In the genomic region with DNA sequence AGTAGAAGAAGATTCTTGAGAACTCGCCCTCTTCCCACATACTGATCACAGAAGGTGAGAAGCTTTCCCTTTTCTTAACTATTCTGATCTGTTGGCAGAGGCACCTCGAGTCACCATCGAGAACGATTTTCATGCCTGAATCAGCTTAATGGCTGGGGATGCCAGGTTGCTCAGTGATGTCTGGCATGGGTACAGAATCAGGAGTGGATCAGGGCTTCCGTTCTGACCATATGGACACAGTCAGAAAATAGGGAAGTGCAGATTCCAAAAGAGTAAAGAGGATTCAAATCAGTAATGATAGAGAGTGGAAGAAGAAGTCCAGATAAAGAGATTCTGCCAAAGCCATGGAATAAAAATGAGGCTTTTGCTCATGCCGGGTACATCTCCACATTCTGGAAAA, we compare ENCODE assay signal across 3 cellular contexts.
TF ChIP-seq lines count a peak whose summit lies in the region.

No MANE protein-coding gene starts in this region.

TF ChIP-seq in SK-N-SH, 30 proteins besides CTCF, POLR2A, EP300 and RAD21 (continued from another document):
- TF ChIP-seq, protein P1, sequence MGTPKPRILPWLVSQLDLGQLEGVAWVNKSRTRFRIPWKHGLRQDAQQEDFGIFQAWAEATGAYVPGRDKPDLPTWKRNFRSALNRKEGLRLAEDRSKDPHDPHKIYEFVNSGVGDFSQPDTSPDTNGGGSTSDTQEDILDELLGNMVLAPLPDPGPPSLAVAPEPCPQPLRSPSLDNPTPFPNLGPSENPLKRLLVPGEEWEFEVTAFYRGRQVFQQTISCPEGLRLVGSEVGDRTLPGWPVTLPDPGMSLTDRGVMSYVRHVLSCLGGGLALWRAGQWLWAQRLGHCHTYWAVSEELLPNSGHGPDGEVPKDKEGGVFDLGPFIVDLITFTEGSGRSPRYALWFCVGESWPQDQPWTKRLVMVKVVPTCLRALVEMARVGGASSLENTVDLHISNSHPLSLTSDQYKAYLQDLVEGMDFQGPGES (IDR thresholded peaks at IDR 0.05; ENCODE audit: low read depth, low read length): no peak
- TF ChIP-seq SMC3 (IDR thresholded peaks at IDR 0.05; ENCODE audit: low read depth, low read length): no peak

TF ChIP-seq in SK-N-SH treated with all-trans-retinoic acid at 6 μM for 48 hours, 23 proteins besides CTCF, POLR2A, EP300 and RAD21:
- TF ChIP-seq TCF4 (CRISPR knock-in tag; IDR thresholded peaks at IDR 0.05; ENCODE audit: borderline replicate concordance) (no peak), GLIS3 (CRISPR knock-in tag; IDR thresholded peaks at IDR 0.05) (no peak), TOX (CRISPR knock-in tag; IDR thresholded peaks at IDR 0.05; ENCODE audit: borderline replicate concordance) (no peak), PPARA (CRISPR knock-in tag; IDR thresholded peaks at IDR 0.05; ENCODE audit: borderline replicate concordance) (no peak), ZNF70 (CRISPR knock-in tag; IDR thresholded peaks at IDR 0.05) (no peak), ZFP30 (CRISPR knock-in tag; IDR thresholded peaks at IDR 0.05) (no peak), BACH2 (CRISPR knock-in tag; IDR thresholded peaks at IDR 0.05; ENCODE audit: borderline replicate concordance) (no peak), ISL1 (CRISPR knock-in tag; IDR thresholded peaks at IDR 0.05) (no peak), ARNTL (CRISPR knock-in tag; IDR thresholded peaks at IDR 0.05; ENCODE audit: borderline replicate concordance, low read depth) (no peak), ZNF565 (CRISPR knock-in tag; conservative IDR thresholded peaks at IDR 0.05; ENCODE audit: low read depth) (no peak), ZFP3 (CRISPR knock-in tag; IDR thresholded peaks at IDR 0.05) (no peak), SNAI2 (CRISPR knock-in tag; IDR thresholded peaks at IDR 0.05) (no peak), CSDC2 (CRISPR knock-in tag; IDR thresholded peaks at IDR 0.05) (no peak)
- TF ChIP-seq, protein P2, sequence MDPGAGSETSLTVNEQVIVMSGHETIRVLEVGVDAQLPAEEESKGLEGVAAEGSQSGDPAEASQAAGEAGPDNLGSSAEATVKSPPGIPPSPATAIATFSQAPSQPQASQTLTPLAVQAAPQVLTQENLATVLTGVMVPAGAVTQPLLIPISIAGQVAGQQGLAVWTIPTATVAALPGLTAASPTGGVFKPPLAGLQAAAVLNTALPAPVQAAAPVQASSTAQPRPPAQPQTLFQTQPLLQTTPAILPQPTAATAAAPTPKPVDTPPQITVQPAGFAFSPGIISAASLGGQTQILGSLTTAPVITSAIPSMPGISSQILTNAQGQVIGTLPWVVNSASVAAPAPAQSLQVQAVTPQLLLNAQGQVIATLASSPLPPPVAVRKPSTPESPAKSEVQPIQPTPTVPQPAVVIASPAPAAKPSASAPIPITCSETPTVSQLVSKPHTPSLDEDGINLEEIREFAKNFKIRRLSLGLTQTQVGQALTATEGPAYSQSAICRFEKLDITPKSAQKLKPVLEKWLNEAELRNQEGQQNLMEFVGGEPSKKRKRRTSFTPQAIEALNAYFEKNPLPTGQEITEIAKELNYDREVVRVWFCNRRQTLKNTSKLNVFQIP (CRISPR knock-in tag; IDR thresholded peaks at IDR 0.05; ENCODE audit: borderline replicate concordance, low read depth): no peak
- TF ChIP-seq, protein P3, sequence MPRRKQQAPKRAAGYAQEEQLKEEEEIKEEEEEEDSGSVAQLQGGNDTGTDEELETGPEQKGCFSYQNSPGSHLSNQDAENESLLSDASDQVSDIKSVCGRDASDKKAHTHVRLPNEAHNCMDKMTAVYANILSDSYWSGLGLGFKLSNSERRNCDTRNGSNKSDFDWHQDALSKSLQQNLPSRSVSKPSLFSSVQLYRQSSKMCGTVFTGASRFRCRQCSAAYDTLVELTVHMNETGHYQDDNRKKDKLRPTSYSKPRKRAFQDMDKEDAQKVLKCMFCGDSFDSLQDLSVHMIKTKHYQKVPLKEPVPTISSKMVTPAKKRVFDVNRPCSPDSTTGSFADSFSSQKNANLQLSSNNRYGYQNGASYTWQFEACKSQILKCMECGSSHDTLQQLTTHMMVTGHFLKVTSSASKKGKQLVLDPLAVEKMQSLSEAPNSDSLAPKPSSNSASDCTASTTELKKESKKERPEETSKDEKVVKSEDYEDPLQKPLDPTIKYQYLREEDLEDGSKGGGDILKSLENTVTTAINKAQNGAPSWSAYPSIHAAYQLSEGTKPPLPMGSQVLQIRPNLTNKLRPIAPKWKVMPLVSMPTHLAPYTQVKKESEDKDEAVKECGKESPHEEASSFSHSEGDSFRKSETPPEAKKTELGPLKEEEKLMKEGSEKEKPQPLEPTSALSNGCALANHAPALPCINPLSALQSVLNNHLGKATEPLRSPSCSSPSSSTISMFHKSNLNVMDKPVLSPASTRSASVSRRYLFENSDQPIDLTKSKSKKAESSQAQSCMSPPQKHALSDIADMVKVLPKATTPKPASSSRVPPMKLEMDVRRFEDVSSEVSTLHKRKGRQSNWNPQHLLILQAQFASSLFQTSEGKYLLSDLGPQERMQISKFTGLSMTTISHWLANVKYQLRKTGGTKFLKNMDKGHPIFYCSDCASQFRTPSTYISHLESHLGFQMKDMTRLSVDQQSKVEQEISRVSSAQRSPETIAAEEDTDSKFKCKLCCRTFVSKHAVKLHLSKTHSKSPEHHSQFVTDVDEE (CRISPR knock-in tag; IDR thresholded peaks at IDR 0.05): no peak

TF ChIP-seq in GM23338, 12 proteins besides CTCF, POLR2A, EP300 and RAD21 (continued from another document):
- TF ChIP-seq STAT1 (IDR thresholded peaks at IDR 0.05; ENCODE audit: unreplicated experiment) (no peak), EZH2 (IDR thresholded peaks at IDR 0.05; ENCODE audit: low read depth, unreplicated experiment) (no peak), ZNF331 (CRISPR knock-in tag; IDR thresholded peaks at IDR 0.05; ENCODE audit: low read depth) (no peak), POLR2AphosphoS5 (IDR thresholded peaks at IDR 0.05; ENCODE audit: low read depth) (no peak)
- TF ChIP-seq, protein P4, sequence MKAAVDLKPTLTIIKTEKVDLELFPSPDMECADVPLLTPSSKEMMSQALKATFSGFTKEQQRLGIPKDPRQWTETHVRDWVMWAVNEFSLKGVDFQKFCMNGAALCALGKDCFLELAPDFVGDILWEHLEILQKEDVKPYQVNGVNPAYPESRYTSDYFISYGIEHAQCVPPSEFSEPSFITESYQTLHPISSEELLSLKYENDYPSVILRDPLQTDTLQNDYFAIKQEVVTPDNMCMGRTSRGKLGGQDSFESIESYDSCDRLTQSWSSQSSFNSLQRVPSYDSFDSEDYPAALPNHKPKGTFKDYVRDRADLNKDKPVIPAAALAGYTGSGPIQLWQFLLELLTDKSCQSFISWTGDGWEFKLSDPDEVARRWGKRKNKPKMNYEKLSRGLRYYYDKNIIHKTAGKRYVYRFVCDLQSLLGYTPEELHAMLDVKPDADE (IDR thresholded peaks at IDR 0.05): no peak
- TF ChIP-seq, protein P5, sequence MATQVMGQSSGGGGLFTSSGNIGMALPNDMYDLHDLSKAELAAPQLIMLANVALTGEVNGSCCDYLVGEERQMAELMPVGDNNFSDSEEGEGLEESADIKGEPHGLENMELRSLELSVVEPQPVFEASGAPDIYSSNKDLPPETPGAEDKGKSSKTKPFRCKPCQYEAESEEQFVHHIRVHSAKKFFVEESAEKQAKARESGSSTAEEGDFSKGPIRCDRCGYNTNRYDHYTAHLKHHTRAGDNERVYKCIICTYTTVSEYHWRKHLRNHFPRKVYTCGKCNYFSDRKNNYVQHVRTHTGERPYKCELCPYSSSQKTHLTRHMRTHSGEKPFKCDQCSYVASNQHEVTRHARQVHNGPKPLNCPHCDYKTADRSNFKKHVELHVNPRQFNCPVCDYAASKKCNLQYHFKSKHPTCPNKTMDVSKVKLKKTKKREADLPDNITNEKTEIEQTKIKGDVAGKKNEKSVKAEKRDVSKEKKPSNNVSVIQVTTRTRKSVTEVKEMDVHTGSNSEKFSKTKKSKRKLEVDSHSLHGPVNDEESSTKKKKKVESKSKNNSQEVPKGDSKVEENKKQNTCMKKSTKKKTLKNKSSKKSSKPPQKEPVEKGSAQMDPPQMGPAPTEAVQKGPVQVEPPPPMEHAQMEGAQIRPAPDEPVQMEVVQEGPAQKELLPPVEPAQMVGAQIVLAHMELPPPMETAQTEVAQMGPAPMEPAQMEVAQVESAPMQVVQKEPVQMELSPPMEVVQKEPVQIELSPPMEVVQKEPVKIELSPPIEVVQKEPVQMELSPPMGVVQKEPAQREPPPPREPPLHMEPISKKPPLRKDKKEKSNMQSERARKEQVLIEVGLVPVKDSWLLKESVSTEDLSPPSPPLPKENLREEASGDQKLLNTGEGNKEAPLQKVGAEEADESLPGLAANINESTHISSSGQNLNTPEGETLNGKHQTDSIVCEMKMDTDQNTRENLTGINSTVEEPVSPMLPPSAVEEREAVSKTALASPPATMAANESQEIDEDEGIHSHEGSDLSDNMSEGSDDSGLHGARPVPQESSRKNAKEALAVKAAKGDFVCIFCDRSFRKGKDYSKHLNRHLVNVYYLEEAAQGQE (IDR thresholded peaks at IDR 0.05; ENCODE audit: unreplicated experiment): no peak
